In genomic region chr6:43770417-43771209, GRCh38 we compare ENCODE assay signal across 8 cellular contexts. TPM values are rescaled to one million over a fixed set of nuclear protein-coding genes. Genes with fewer than 3 reads are reported as not detected.
A peak's percentile ranks its signal among the peaks of the same experiment; 100 is the strongest.
DNase-seq lines count a peak whose midpoint lies in the region; ATAC-seq, FAIRE-seq and TF ChIP-seq lines count a peak whose summit lies in the region.

No MANE protein-coding gene starts in this region.

- TF ChIP-seq CTCF in GM12878 (IDR thresholded peaks at IDR 0.05 in 2 of 3, conservative IDR thresholded peaks at IDR 0.05 in 1 of 3; ENCODE audit: control insufficient read depth in 2 of 3, extremely low read depth in 1 of 3, insufficient read depth in 1 of 3, low read depth in 3 of 3, low read length in 3 of 3) = no peak

- BruUV-seq in GM12878 (replicated peaks; lab: Mats Ljungman, UMichigan) = TSS peak; percentile 70

- peak overlapping the region; percentile 90 for H3K9ac ChIP-seq in GM12878 (ENCODE audit: control insufficient read depth, insufficient read depth, low read length)

- under 1% methylated on average over 66 of the region's 84 CpGs for WGBS in GM12878 (ENCODE audit: insufficient coverage, insufficient replicate concordance, low lambda C conversion rate, missing lambda C conversion rate)

- peaks cover 21% of the 10 kb centered on the region for H3K4me1 ChIP-seq in GM12878 (ENCODE audit: control insufficient read depth, insufficient read depth, low read length)

- CTCF ChIA-PET in GM12878 (lab: Yijun Ruan, JAX) = interaction anchor here (0.6 to 4.6 kb wide), 29 partner anchors 8 to 833 kb away, joined by 3 to 264 read pairs (median 5); no protein-coding TSS in a partner anchor

- SMC1A ChIA-PET in GM12878 (lab: Charles Lee; ENCODE audit: uncharacterized antibody, unreplicated experiment) = interaction anchor here (0.6 to 4.5 kb wide), 13 partner anchors 46 to 311 kb away, joined by 3 to 78 read pairs (median 4); no protein-coding TSS in a partner anchor

- TF ChIP-seq EP300 in GM12878 (IDR thresholded peaks at IDR 0.05; ENCODE audit: borderline replicate concordance in 1 of 2, control insufficient read depth in 1 of 2, low read depth in 2 of 2, low read length in 2 of 2) = no peak

- TF ChIP-seq RAD21 in GM12878 (IDR thresholded peaks at IDR 0.05; ENCODE audit: insufficient read depth, low read depth, low read length) = no peak

- peaks cover 58% of the 10 kb centered on the region for H3K79me2 ChIP-seq in GM12878 (ENCODE audit: control insufficient read depth, insufficient read depth, low read length)

- no peak for FAIRE-seq in GM12878 (lab: Jason Lieb, UNC)

- peak overlapping the region; percentile 98 for H3K4me3 ChIP-seq in GM12878

- RAD21 ChIA-PET in GM12878 (lab: Charles Lee; ENCODE audit: unreplicated experiment) = interaction anchor here (0.5 to 4.5 kb wide), 31 partner anchors 13 to 371 kb away, joined by 3 to 179 read pairs (median 4); partner anchors contain the start of gene MRPS18A

- peak; percentile 30 for ATAC-seq in SK-N-SH treated with all-trans-retinoic acid at 6 μM for 48 hours
- peak; percentile 10 for ATAC-seq in GM12878
- ATAC-seq in GM19455 (IDR thresholded peaks at IDR 0.05; ENCODE audit: unreplicated experiment) = no peak

- no peak for TF ChIP-seq POLR2A in GM12878 (IDR thresholded peaks at IDR 0.05; ENCODE audit: low read depth, low read length)

- H3K9me3 ChIP-seq in GM12878 (replicated peaks; ENCODE audit: control insufficient read depth, insufficient read depth, low read length) = no peaks in the 10 kb centered on the region

- DNase-seq in DMS53 treated with DMSO at 0.1 percent for 48 hours (lab: John Stamatoyannopoulos, UW; ENCODE audit: unreplicated experiment) = peak; percentile 57
- DNase-seq in HT-29 (ENCODE audit: low spot score) = peak; percentile 71
- no peak for DNase-seq in GM12878 (ENCODE audit: low read depth, low spot score)
- DNase-seq in hypothalamus (lab: John Stamatoyannopoulos, UW) = peak in 40 of 51 donors; percentile 14 to 73 (median 49)
- peak; percentile 24 for DNase-seq in renal cortical epithelial cell (ENCODE audit: low read depth)
- no peak for DNase-seq in COR-L47 (lab: John Stamatoyannopoulos, UW)

- no peaks in the 10 kb centered on the region for H3K36me3 ChIP-seq in GM12878 (ENCODE audit: control insufficient read depth in 2 of 2, insufficient read depth in 2 of 2, low read length in 1 of 2)

- 0 out of 2 replicates have a peak, but pooled peaks cover 4% of the 10 kb centered on the region for H4K20me1 ChIP-seq in GM12878 (ENCODE audit: control insufficient read depth, insufficient read depth)

- in situ Hi-C loops in GM12878 (cut with MboI) = loop anchor here (5.0 kb wide), 2 partner anchors 232 to 302 kb away; no protein-coding TSS in a partner anchor

- intact Hi-C loops in GM12878 (cut with micrococcal nuclease; ENCODE audit: unreplicated experiment) = loop anchor here (5.0 kb wide), 1 partner anchor 182 kb away; no protein-coding TSS in a partner anchor

- H2AFZ ChIP-seq in GM12878 (ENCODE audit: control insufficient read depth, low read depth, low read length) = no peak overlapping the region; the same call in 1 of the 2 replicates

- POLR2A ChIA-PET in GM12878 (lab: Charles Lee) = interaction anchor here (0.6 to 4.5 kb wide), 25 partner anchors 12 to 492 kb away, joined by 3 to 97 read pairs (median 4); partner anchors contain the start of gene GTPBP2

- H3K27me3 ChIP-seq in GM12878 (replicated peaks in 1 of 2; ENCODE audit: control insufficient read depth in 2 of 2, insufficient read depth in 2 of 2, low read length in 1 of 2) = no peaks in the 10 kb centered on the region

- peak overlapping the region; percentile 88 for H3K27ac ChIP-seq in GM12878 (ENCODE audit: control insufficient read depth, insufficient read depth)

- H3K4me2 ChIP-seq in GM12878 (ENCODE audit: control insufficient read depth, insufficient read depth) = peak overlapping the region; percentile 80; the same call in 1 of the 2 replicates

TF ChIP-seq in SK-N-SH treated with all-trans-retinoic acid at 6 μM for 48 hours, 23 proteins besides CTCF, POLR2A, EP300 and RAD21:
- TF ChIP-seq ISL1 (CRISPR knock-in tag; IDR thresholded peaks at IDR 0.05) (no peak), ZNF565 (CRISPR knock-in tag; conservative IDR thresholded peaks at IDR 0.05; ENCODE audit: low read depth) (no peak)

TF ChIP-seq in GM12878, 131 proteins besides CTCF, POLR2A, EP300 and RAD21 (continues in another document):
- no peak for TF ChIP-seq RBBP5 (conservative IDR thresholded peaks at IDR 0.05)
- TF ChIP-seq FOXK2 (IDR thresholded peaks at IDR 0.05) = no peak
- no peak for TF ChIP-seq BCL11A (IDR thresholded peaks at IDR 0.05; ENCODE audit: low read depth, low read length)
- TF ChIP-seq STAT1 (conservative IDR thresholded peaks at IDR 0.05) = no peak
- no peak for TF ChIP-seq TARDBP (IDR thresholded peaks at IDR 0.05; ENCODE audit: borderline replicate concordance)
- TF ChIP-seq IKZF2 (IDR thresholded peaks at IDR 0.05) = no peak
- no peak; the same call in 1 of the 2 replicates for TF ChIP-seq ZBTB40 (IDR thresholded peaks at IDR 0.05; ENCODE audit: borderline replicate concordance)
- TF ChIP-seq, protein P1, sequence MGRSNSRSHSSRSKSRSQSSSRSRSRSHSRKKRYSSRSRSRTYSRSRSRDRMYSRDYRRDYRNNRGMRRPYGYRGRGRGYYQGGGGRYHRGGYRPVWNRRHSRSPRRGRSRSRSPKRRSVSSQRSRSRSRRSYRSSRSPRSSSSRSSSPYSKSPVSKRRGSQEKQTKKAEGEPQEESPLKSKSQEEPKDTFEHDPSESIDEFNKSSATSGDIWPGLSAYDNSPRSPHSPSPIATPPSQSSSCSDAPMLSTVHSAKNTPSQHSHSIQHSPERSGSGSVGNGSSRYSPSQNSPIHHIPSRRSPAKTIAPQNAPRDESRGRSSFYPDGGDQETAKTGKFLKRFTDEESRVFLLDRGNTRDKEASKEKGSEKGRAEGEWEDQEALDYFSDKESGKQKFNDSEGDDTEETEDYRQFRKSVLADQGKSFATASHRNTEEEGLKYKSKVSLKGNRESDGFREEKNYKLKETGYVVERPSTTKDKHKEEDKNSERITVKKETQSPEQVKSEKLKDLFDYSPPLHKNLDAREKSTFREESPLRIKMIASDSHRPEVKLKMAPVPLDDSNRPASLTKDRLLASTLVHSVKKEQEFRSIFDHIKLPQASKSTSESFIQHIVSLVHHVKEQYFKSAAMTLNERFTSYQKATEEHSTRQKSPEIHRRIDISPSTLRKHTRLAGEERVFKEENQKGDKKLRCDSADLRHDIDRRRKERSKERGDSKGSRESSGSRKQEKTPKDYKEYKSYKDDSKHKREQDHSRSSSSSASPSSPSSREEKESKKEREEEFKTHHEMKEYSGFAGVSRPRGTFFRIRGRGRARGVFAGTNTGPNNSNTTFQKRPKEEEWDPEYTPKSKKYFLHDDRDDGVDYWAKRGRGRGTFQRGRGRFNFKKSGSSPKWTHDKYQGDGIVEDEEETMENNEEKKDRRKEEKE (IDR thresholded peaks at IDR 0.05) = no peak
- TF ChIP-seq CEBPB (IDR thresholded peaks at IDR 0.05; ENCODE audit: borderline replicate concordance in 1 of 2, low read depth in 2 of 2, low read length in 2 of 2) = no peak
- TF ChIP-seq SREBF1 (IDR thresholded peaks at IDR 0.05; ENCODE audit: low read length) = no peak

RNA-seq across cellular contexts. Expression of gene VEGFA, which starts 0.6 kb away (rescaled TPM):
- total RNA-seq in HT-29 (2014; rRNA removed; shearing (Covaris generic)) = 154 and 170 TPM in 2 replicates
- total RNA-seq in GM12878 (2013; cell fraction: nucleolus; rRNA removed) = 183 and 202 TPM in 2 replicates
- total RNA-seq in GM12878 (2014; rRNA removed) (23.2 and 26.8 TPM in 2 replicates), GM12878 (2014; rRNA removed; fragmentation: Illumina TruSeq; extraction: Trizol) (11.1 and 11.4 TPM in 2 replicates), GM12878 (2021) (24.5 and 29.5 TPM in 2 replicates), renal cortical epithelial cell (121 and 249 TPM in 2 replicates)
- polyA plus RNA-seq in GM12878 (2011; ENCODE audit: low read depth) = 53.3 TPM
- polyA plus RNA-seq in GM12878 (2011; rRNA removed) (86.0 and 140 TPM in 2 replicates), GM12878 (2014; fragmentation: Illumina TruSeq; extraction: Trizol) (18.1 and 22.4 TPM in 2 replicates), GM12878 (2014; fragmentation: Nextera tagmentation; extraction: Ambion mirVana) (1 to 10 TPM; 2.9 to 4.3 TPM), GM12878 (2014; rRNA removed) (25.6 and 27.2 TPM in 2 replicates), GM12878 (2016; fragmentation: Nextera tagmentation; extraction: Ambion mirVana) (1 to 10 TPM in 1 of 2 experiments, under 1 TPM in 1; 0.96 to 1.3 TPM)
- polyA plus RNA-seq in GM12878 (2011; cell fraction: cytosol; rRNA removed) = 139 and 149 TPM in 2 replicates
- polyA plus RNA-seq in GM12878 (2011; cell fraction: nucleus; rRNA removed) = 331 and 548 TPM in 2 replicates
- 77.6 and 104 TPM in 2 replicates for polyA plus RNA-seq in GM12878 (2012)
- 232 and 237 TPM in 2 replicates for polyA minus RNA-seq in GM12878 (2011; rRNA and poly(A)+ RNA removed)
- 38.4 and 39.6 TPM in 2 replicates for polyA minus RNA-seq in GM12878 (2011; cell fraction: cytosol; rRNA and poly(A)+ RNA removed)
- 127 and 145 TPM in 2 replicates for polyA minus RNA-seq in GM12878 (2011; cell fraction: nucleus; rRNA and poly(A)+ RNA removed)

Comparison
In these comparisons a context has a peak if more than half of its experiments do, and no peak if none do; other contexts are left out.
1. DNase-seq: peak in DMS53 treated with DMSO at 0.1 percent for 48 hours (single experiment), HT-29 (single experiment), hypothalamus (40 of 51) and renal cortical epithelial cell (single experiment); none in GM12878 (single experiment) and COR-L47 (single experiment).